Comparison of ENCODE assay signal across 12 cellular contexts in the genomic region with DNA sequence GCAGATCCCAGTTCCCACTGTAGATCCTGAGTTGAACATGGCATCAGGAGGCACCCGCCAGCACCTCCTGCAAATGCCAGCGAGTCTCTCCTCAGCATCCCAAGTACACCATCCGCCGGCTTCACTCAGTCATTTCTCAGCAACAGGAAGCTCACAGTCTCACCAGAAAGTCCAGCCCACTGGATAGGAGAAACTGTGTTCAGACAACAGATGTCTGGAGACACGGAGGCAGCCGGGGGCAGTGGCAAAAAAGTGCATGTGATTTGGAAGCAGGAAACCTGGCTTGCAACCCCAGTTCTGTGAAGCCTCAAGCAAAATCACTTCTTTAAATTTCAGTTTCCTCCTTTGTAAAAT.
DNase-seq lines count a peak whose midpoint lies in the region; ATAC-seq and FAIRE-seq lines count a peak whose summit lies in the region.
"Had no signal": no experiment of that assay in that cellular context is flagged by ENCODE, and none has a peak within 500 bp of the region (broad histone marks: within the 10 kb centered on the region; RNA-seq: fewer than 3 reads in every experiment).

No MANE protein-coding gene starts in this region.

- H3K36me3 ChIP-seq in skeletal muscle tissue (ENCODE audit: control insufficient read depth in 3 of 3, insufficient read depth in 3 of 3, low read length in 3 of 3) (no peaks in the 10 kb centered on the region), MG63 (no peaks in the 10 kb centered on the region)

- H3K4me1 ChIP-seq in skeletal muscle tissue (ENCODE audit: control insufficient read depth in 3 of 3, insufficient read depth in 3 of 3, low read length in 3 of 3), result peaks cover 10 to 15% (median 13%) of the 10 kb centered on the region in 3 donors

- H3K27ac Mint-ChIP-seq in activated naive CD8-positive, alpha-beta T cell treated with anti-CD3 and anti-CD28 coated beads, Interleukin-2, amount 10 ng/mL, durations not matched to agents 7 days and 5 days, result peak overlapping the region; percentile 91

- H3K27me3 Mint-ChIP-seq in activated naive CD8-positive, alpha-beta T cell treated with anti-CD3 and anti-CD28 coated beads, Interleukin-2, amount 10 ng/mL, durations not matched to agents 7 days and 5 days, result peaks cover 18% of the 10 kb centered on the region

- no peaks in the 10 kb centered on the region for H3K9me3 Mint-ChIP-seq in activated naive CD8-positive, alpha-beta T cell treated with anti-CD3 and anti-CD28 coated beads, Interleukin-2, amount 10 ng/mL, durations not matched to agents 7 days and 5 days

- POLR2A ChIA-PET in activated naive CD8-positive, alpha-beta T cell treated with anti-CD3 and anti-CD28 coated beads, Interleukin-2, amount 10 ng/mL, durations not matched to agents 7 days and 5 days (lab: Charles Lee), result interaction anchor here (0.8 to 1.1 kb wide), 2 partner anchors 31 to 215 kb away, joined by 3 to 5 read pairs; no protein-coding TSS in a partner anchor

- ATAC-seq in HG03097 (IDR thresholded peaks at IDR 0.05; ENCODE audit: low FRiP score, unreplicated experiment), result peak; percentile 22
- ATAC-seq in activated naive CD8-positive, alpha-beta T cell treated with anti-CD3 and anti-CD28 coated beads, Interleukin-2, amount 10 ng/mL, durations not matched to agents 7 days and 5 days (ENCODE audit: low read depth), result peak; percentile 27
- ATAC-seq: A549, psoas muscle had no signal

- H3K27me3 ChIP-seq in skeletal muscle tissue (ENCODE audit: control insufficient read depth in 3 of 3, insufficient read depth in 3 of 3, low read length in 3 of 3), result no peaks in the 10 kb centered on the region
- no peaks in the 10 kb centered on the region for H3K27me3 ChIP-seq in MG63

- H3K4me3 ChIP-seq in skeletal muscle tissue (ENCODE audit: low read length in 3 of 3), result no peak overlapping the region
- H3K4me3 ChIP-seq in MG63, result no peak overlapping the region
- H3K4me3 ChIP-seq: A549, psoas muscle had no signal

- H3K9me3 ChIP-seq in skeletal muscle tissue (ENCODE audit: control insufficient read depth in 3 of 3, low read length in 3 of 3) (no peaks in the 10 kb centered on the region), MG63 (no peaks in the 10 kb centered on the region)
- H3K9me3 ChIP-seq: A549, psoas muscle had no signal

- DNase-seq in activated CD4-positive, alpha-beta T cell treated with anti-CD3 and anti-CD28 coated beads for 48 hours, result peak; percentile 29
- no peak for DNase-seq in activated CD4-positive, alpha-beta T cell treated with anti-CD3 and anti-CD28 coated beads, Interleukin-2, amount 50 U/mL, for 4 hours
- no peak for DNase-seq in activated naive CD8-positive, alpha-beta T cell treated with anti-CD3 and anti-CD28 coated beads, Interleukin-2, amount 10 ng/mL, durations not matched to agents 7 days and 5 days
- no peak for DNase-seq in MG63
- DNase-seq in urothelium cell line (ENCODE audit: low spot score), result no peak
- DNase-seq in GM19240 (ENCODE audit: insufficient read length, low spot score), result no peak
- DNase-seq: H7, psoas muscle, SHP77 had no signal

- H3K27ac ChIP-seq in skeletal muscle tissue (ENCODE audit: low read depth, low read length), result peak overlapping the region; percentile 9
- H3K27ac ChIP-seq: A549, psoas muscle had no signal

- H3K4me1 Mint-ChIP-seq in activated naive CD8-positive, alpha-beta T cell treated with anti-CD3 and anti-CD28 coated beads, Interleukin-2, amount 10 ng/mL, durations not matched to agents 7 days and 5 days, result peaks cover 47% of the 10 kb centered on the region

- no peak overlapping the region for H3K9ac ChIP-seq in skeletal muscle tissue (ENCODE audit: low read depth in 1 of 3, low read length in 3 of 3)

- peak overlapping the region; percentile 76 for H3K4me3 Mint-ChIP-seq in activated naive CD8-positive, alpha-beta T cell treated with anti-CD3 and anti-CD28 coated beads, Interleukin-2, amount 10 ng/mL, durations not matched to agents 7 days and 5 days

- peaks cover 4% of the 10 kb centered on the region for H3K36me3 Mint-ChIP-seq in activated naive CD8-positive, alpha-beta T cell treated with anti-CD3 and anti-CD28 coated beads, Interleukin-2, amount 10 ng/mL, durations not matched to agents 7 days and 5 days

- no peak for FAIRE-seq in urothelium cell line (lab: Jason Lieb, UNC)
- FAIRE-seq: A549 had no signal
